Comparison of ENCODE assay signal across 13 cellular contexts in genomic region chr10:48287417-48288391, GRCh38. TPM values are rescaled to one million over a fixed set of nuclear protein-coding genes. Genes with fewer than 3 reads are reported as not detected.
A peak's percentile ranks its signal among the peaks of the same experiment; 100 is the strongest.
DNase-seq lines count a peak whose midpoint lies in the region; ATAC-seq and TF ChIP-seq lines count a peak whose summit lies in the region.
"Had no signal": no experiment of that assay in that cellular context is flagged by ENCODE, and none has a peak within 500 bp of the region (broad histone marks: within the 10 kb centered on the region; RNA-seq: fewer than 3 reads in every experiment).

No MANE protein-coding gene starts in this region.

- peaks cover 0 to 5% of the 10 kb centered on the region in 2 donors for H3K36me3 Mint-ChIP-seq in activated T-cell treated with anti-CD3 and anti-CD28 coated beads, Interleukin-2, amount 50 U/mL, for 72 hours (ENCODE audit: insufficient read depth in 2 of 2)
- no peaks in the 10 kb centered on the region for H3K36me3 Mint-ChIP-seq in type B pancreatic cell

- no peak overlapping the region for H3K27ac Mint-ChIP-seq in activated T-cell treated with anti-CD3 and anti-CD28 coated beads, Interleukin-2, amount 50 U/mL, for 72 hours
- H3K27ac Mint-ChIP-seq in type B pancreatic cell: peak overlapping the region; percentile 48
- H3K27ac Mint-ChIP-seq: stimulated activated naive CD8-positive, alpha-beta T cell treated with anti-CD3 and anti-CD28 coated beads, Interleukin-15, Interleukin-2, amounts not matched to agents 100 ng/mL and 50 ng/mL, for 24 hours had no signal

- DNase-seq in activated T-cell treated with anti-CD3 and anti-CD28 coated beads, Interleukin-2, amount 50 U/mL, for 72 hours: no peak
- DNase-seq in activated T-cell treated with anti-CD3 and anti-CD28 coated beads for 4 hours (no peak), NCI-H2029 (lab: John Stamatoyannopoulos, UW) (peak; percentile 42), heart left ventricle (peak in 2 of 5 donors; percentile 33 to 57), type B pancreatic cell (ENCODE audit: extremely low spot score, unreplicated experiment) (no peak), esophagus muscularis mucosa (ENCODE audit: extremely low spot score) (no peak), GDM1 (lab: John Stamatoyannopoulos, UW) (no peak), HPDE6-E6E7 (ENCODE audit: extremely low spot score) (no peak)
- DNase-seq: dermis blood vessel endothelial cell had no signal

- 69 to 79% (median 71%) methylated on average over 10 to 13 of the region's 13 CpGs for WGBS in heart left ventricle, 4 donors
- 73% methylated on average over 11 of the region's 13 CpGs for WGBS in esophagus muscularis mucosa

- H3K4me1 ChIP-seq in heart left ventricle (peaks cover 0 to 15% (median 3%) of the 10 kb centered on the region in 12 donors), esophagus muscularis mucosa (peaks cover 0 to 30% (median 22%) of the 10 kb centered on the region in 4 donors)

- ATAC-seq in activated T-cell treated with anti-CD3 and anti-CD28 coated beads, Interleukin-2, amount 50 U/mL, for 72 hours (replicated peaks in 1 of 2): peak; percentile 77 to 85
- peak in 3 of 4 donors; percentile 62 to 83 (median 81) for ATAC-seq in heart left ventricle

- no peaks in the 10 kb centered on the region for H3K27me3 ChIP-seq in heart left ventricle
- no peaks in the 10 kb centered on the region for H3K27me3 ChIP-seq in esophagus muscularis mucosa

- no peaks in the 10 kb centered on the region for H3K36me3 ChIP-seq in heart left ventricle
- no peaks in the 10 kb centered on the region for H3K36me3 ChIP-seq in esophagus muscularis mucosa

- H3K27ac ChIP-seq in heart left ventricle (no peak overlapping the region), esophagus muscularis mucosa (replicated peaks in 1 of 4) (peak overlapping the region in 1 of 4 donors; percentile 2)

- TF ChIP-seq CTCF in heart left ventricle (IDR thresholded peaks at IDR 0.05) (no peak), type B pancreatic cell (conservative IDR thresholded peaks at IDR 0.05) (no peak), esophagus muscularis mucosa (IDR thresholded peaks at IDR 0.05) (no peak)

- H3K4me3 ChIP-seq in heart left ventricle (no peak overlapping the region), esophagus muscularis mucosa (no peak overlapping the region)

- TF ChIP-seq POLR2A in heart left ventricle (IDR thresholded peaks at IDR 0.05) (no peak), esophagus muscularis mucosa (IDR thresholded peaks at IDR 0.05; ENCODE audit: low read depth) (no peak)

- H3K4me3 Mint-ChIP-seq in activated T-cell treated with anti-CD3 and anti-CD28 coated beads, Interleukin-2, amount 50 U/mL, for 72 hours: no peak overlapping the region
- no peak overlapping the region for H3K4me3 Mint-ChIP-seq in type B pancreatic cell
- H3K4me3 Mint-ChIP-seq: stimulated activated naive CD8-positive, alpha-beta T cell treated with anti-CD3 and anti-CD28 coated beads, Interleukin-15, Interleukin-2, amounts not matched to agents 100 ng/mL and 50 ng/mL, for 24 hours had no signal

- no peak for TF ChIP-seq EP300 in esophagus muscularis mucosa (IDR thresholded peaks at IDR 0.05)

- peaks cover 36% of the 10 kb centered on the region for H3K27me3 Mint-ChIP-seq in activated T-cell treated with anti-CD3 and anti-CD28 coated beads, Interleukin-2, amount 50 U/mL, for 72 hours (ENCODE audit: low read depth)
- peaks cover 18% of the 10 kb centered on the region for H3K27me3 Mint-ChIP-seq in type B pancreatic cell

- intact Hi-C loops in heart left ventricle (cut with DNase I): loop anchor here in 4 of 10 donors (2.0 to 5.0 kb wide), 3 partner anchors 70 to 75 kb away; no protein-coding TSS in a partner anchor
- intact Hi-C loops in esophagus muscularis mucosa (cut with DNase I): no loop called here

- H3K9me3 Mint-ChIP-seq in activated T-cell treated with anti-CD3 and anti-CD28 coated beads, Interleukin-2, amount 50 U/mL, for 72 hours: peaks cover 1 to 5% of the 10 kb centered on the region in 2 donors
- H3K9me3 Mint-ChIP-seq in type B pancreatic cell: no peaks in the 10 kb centered on the region

- H3K9me3 ChIP-seq in heart left ventricle: peaks cover 0 to 8% (median 2%) of the 10 kb centered on the region in 12 donors
- H3K9me3 ChIP-seq in esophagus muscularis mucosa: peaks cover 0 to 10% (median 3%) of the 10 kb centered on the region in 4 donors

- H3K4me1 Mint-ChIP-seq in activated T-cell treated with anti-CD3 and anti-CD28 coated beads, Interleukin-2, amount 50 U/mL, for 72 hours (ENCODE audit: low read depth): peaks cover 28% of the 10 kb centered on the region
- H3K4me1 Mint-ChIP-seq in type B pancreatic cell (ENCODE audit: unreplicated experiment): peaks cover 26% of the 10 kb centered on the region

RNA-seq across cellular contexts. Expression of gene FRMPD2, which starts 13.2 kb away (rescaled TPM):
- not detected for total RNA-seq in activated T-cell treated with anti-CD3 and anti-CD28 coated beads, Interleukin-2, amount 50 U/mL, for 72 hours
- under 1 TPM in 2 of 9 donors, not detected in 7; 0.20 to 0.66 TPM for total RNA-seq in heart left ventricle
- polyA plus RNA-seq in heart left ventricle: not detected
- 0.80 and 1.1 TPM in 2 replicates for total RNA-seq in type B pancreatic cell (ENCODE audit: low replicate concordance)
- total RNA-seq in esophagus muscularis mucosa: not detected
- total RNA-seq: myocyte; T-helper 2 cell treated with Interferon-gamma antibody and Interleukin-4, amounts not matched to agents 100 ng/mL and 5 ng/mL, for 36 hours had no signal
- polyA plus RNA-seq: BJ had no signal

RNA-seq across cellular contexts. Expression of gene MAPK8, which starts 18.8 kb away (rescaled TPM):
- total RNA-seq in activated T-cell treated with anti-CD3 and anti-CD28 coated beads, Interleukin-2, amount 50 U/mL, for 72 hours: 10 to 100 TPM; 43.3 to 60.2 TPM
- total RNA-seq in heart left ventricle (10 to 100 TPM; 22.8 to 36.8 (median 31.8) TPM), type B pancreatic cell (ENCODE audit: low replicate concordance) (38.9 and 48.4 TPM in 2 replicates), esophagus muscularis mucosa (10 to 100 TPM; 26.8 to 50.0 (median 33.1) TPM)
- polyA plus RNA-seq in heart left ventricle: 10 to 100 TPM in 1 of 2 donors, 1 to 10 TPM in 1; 4.2 to 17.7 TPM
